In genomic region chr4:15956179-15956850, GRCh38 we compare ENCODE assay signal across 8 cellular contexts. TPM values are rescaled to one million over a fixed set of nuclear protein-coding genes. Genes with fewer than 3 reads are reported as not detected.
DNase-seq lines count a peak whose midpoint lies in the region; TF ChIP-seq lines count a peak whose summit lies in the region.

No MANE protein-coding gene starts in this region.

- no peaks in the 10 kb centered on the region for H3K27me3 ChIP-seq in HAP-1 (ENCODE audit: low read depth)
- H3K27me3 ChIP-seq in uterus = no peaks in the 10 kb centered on the region

- H3K9me3 ChIP-seq in HAP-1 (no peaks in the 10 kb centered on the region; the same call in 1 of the 2 replicates), uterus (no peaks in the 10 kb centered on the region)

- no peak overlapping the region for H3K27ac ChIP-seq in uterus

- TF ChIP-seq POLR2A in uterus (IDR thresholded peaks at IDR 0.05) = no peak

- TF ChIP-seq CTCF in GM10266 (IDR thresholded peaks at IDR 0.05; ENCODE audit: control insufficient read depth, insufficient read depth, low read depth, missing control alignments) (peak; percentile 91), uterus (IDR thresholded peaks at IDR 0.05) (peak; percentile 32 to 72 (median 52))

- in situ Hi-C loops in HAP-1 (cut with MboI; ENCODE audit: low sequenced_read_pairs) = no loop called here

- no peak overlapping the region for H3K4me3 ChIP-seq in HAP-1
- no peak overlapping the region for H3K4me3 ChIP-seq in uterus

- intact Hi-C loops in uterus (cut with DNase I; ENCODE audit: low total_unique reads) = no loop called here

- DNase-seq in GM10266 (ENCODE audit: extremely low spot score) (peak; percentile 73), HAP-1 (ENCODE audit: low spot score in 2 of 2) (peak; percentile 51 to 87), LoVo (ENCODE audit: low spot score) (peak; percentile 62), SHP77 treated with DMSO at 0.1 percent for 48 hours (lab: John Stamatoyannopoulos, UW) (peak; percentile 3), globus pallidus (ENCODE audit: low spot score) (peak; percentile 40), pons (ENCODE audit: low spot score) (peak; percentile 67), uterus (peak; percentile 28 to 30)
- DNase-seq in activated effector memory CD4-positive, alpha-beta T cell treated with anti-CD3 and anti-CD28 coated beads, Interleukin-2, amount 50 U/mL, for 16 hours = peak; percentile 89

- H3K4me1 ChIP-seq in HAP-1 (no peaks in the 10 kb centered on the region), uterus (no peaks in the 10 kb centered on the region)

- H3K36me3 ChIP-seq in HAP-1 (replicated peaks) (no peaks in the 10 kb centered on the region), uterus (no peaks in the 10 kb centered on the region)

RNA-seq across cellular contexts. Expression of gene FGFBP2, which starts 6.7 kb away (rescaled TPM):
- 1 to 10 TPM in 2 of 4 donors, not detected in 2; 1.6 to 2.6 TPM for total RNA-seq in uterus

RNA-seq across cellular contexts. Expression of gene FGFBP1, which starts 17.8 kb away (rescaled TPM):
- total RNA-seq in uterus = not detected

Comparison
In these comparisons a context has a peak if more than half of its experiments do, and no peak if none do; other contexts are left out.
1. DNase-seq: peak in every context shown above with its lines; median percentile 89 in activated effector memory CD4-positive, alpha-beta T cell treated with anti-CD3 and anti-CD28 coated beads, Interleukin-2, amount 50 U/mL, for 16 hours; 73 in GM10266; 69 in HAP-1; 67 in pons; 62 in LoVo; 40 in globus pallidus; 29 in uterus; 3 in SHP77 treated with DMSO at 0.1 percent for 48 hours.